8 cellular contexts compared by ENCODE assay signal in the genomic region with DNA sequence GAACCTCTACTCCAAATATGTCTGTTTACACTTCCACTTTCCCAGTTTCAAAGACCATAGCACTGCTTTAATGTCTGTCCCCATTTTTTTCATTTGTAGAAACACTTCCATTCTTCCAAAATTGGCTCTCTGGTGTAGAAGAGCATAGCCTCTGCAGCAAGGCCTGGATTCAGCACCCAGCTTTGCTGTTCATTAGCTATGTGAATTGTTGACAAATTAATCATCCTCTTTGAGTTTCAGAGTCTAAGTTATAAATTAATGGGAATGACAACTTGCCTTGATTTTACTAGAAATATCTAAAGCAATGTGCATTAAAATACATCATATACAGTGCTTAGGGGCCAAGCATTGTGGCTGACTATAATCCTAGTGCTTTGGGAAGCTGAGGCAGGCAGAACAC. TPM values are rescaled to one million over a fixed set of nuclear protein-coding genes. Genes with fewer than 3 reads are reported as not detected.
"Had no signal": no experiment of that assay in that cellular context is flagged by ENCODE, and none has a peak within 500 bp of the region (broad histone marks: within the 10 kb centered on the region; RNA-seq: fewer than 3 reads in every experiment).

No MANE protein-coding gene starts in this region.

- H3K9me3 ChIP-seq: HAP-1 had no signal

- H3K4me3 ChIP-seq: GM23338, HAP-1, K562 had no signal

- H3K9me3 Mint-ChIP-seq: GM23338, HFFc6 had no signal

- H3K4me1 ChIP-seq: HAP-1 had no signal

- H3K36me3 ChIP-seq: HAP-1 had no signal

- H3K4me3 Mint-ChIP-seq: GM23338, HFFc6 had no signal

- H2AFZ ChIP-seq: GM23338 had no signal

- H3K27ac Mint-ChIP-seq: HFFc6 had no signal

- H3K4me2 ChIP-seq: GM23338 had no signal

- ATAC-seq: GM23338, HCT116, K562 had no signal

- DNase-seq: HFFc6, IMR-90, KG1 had no signal

RNA-seq across cellular contexts. Expression of a gene that starts 22.4 kb away (rescaled TPM):
- total RNA-seq: HFFc6, HT-29, K562 had no signal
